Comparison of ENCODE assay signal across 36 cellular contexts in the genomic region with DNA sequence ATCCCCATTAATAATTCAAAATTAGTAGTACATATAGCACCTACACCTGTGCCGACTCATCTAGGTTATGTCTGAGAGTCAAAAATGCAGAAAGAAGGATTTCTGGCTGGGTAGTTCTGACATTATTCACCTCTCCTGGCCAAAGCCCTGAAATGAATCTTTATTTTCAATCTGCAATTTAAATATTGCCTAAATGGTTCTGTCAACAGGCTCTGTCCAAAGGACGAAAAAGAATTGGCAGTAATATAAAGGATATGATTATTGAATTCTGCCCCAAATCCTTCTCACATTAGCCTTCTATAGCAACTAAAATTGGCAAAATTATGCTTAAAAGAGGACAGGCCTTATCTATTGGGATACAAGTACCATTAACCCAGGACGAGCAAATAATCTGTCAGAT.
"Had no signal": no experiment of that assay in that cellular context is flagged by ENCODE, and none has a peak within 500 bp of the region (broad histone marks: within the 10 kb centered on the region; RNA-seq: fewer than 3 reads in every experiment).

No MANE protein-coding gene starts in this region.

- DNase-seq: Karpas-422, Kasumi-1, MG63, MM.1S, MV-4-11, NCI-H1048, NCI-H1092, NCI-H1092 treated with DMSO at 0.1 percent for 48 hours, NCI-H1105, NCI-H1105 treated with DMSO at 0.1 percent for 48 hours, NCI-H1417, NCI-H1417 treated with DMSO at 0.1 percent for 48 hours, NCI-H1436, NCI-H1436 treated with DMSO at 0.1 percent for 48 hours, NCI-H146, NCI-H1694, NCI-H1694 treated with DMSO at 0.1 percent for 48 hours, NCI-H187, NCI-H187 treated with DMSO at 0.1 percent for 48 hours, NCI-H1930, NCI-H2029, NCI-H2029 treated with DMSO at 0.1 percent for 48 hours, NCI-H2081, NCI-H2081 treated with DMSO at 0.1 percent for 48 hours, NCI-H2107, NCI-H2171, NCI-H2171 treated with DMSO at 0.1 percent for 48 hours, NCI-H2227 treated with DMSO at 0.1 percent for 48 hours, NCI-H226, NCI-H345, NCI-H446, NCI-H446 treated with DMSO at 0.1 percent for 48 hours, NCI-H510A, NCI-H510A treated with DMSO at 0.1 percent for 48 hours, NCI-H524 had no signal

- H3K27ac ChIP-seq: KMS-11 had no signal

- H3K36me3 ChIP-seq: MG63 had no signal

- H3K27me3 ChIP-seq: MG63 had no signal

- H3K9ac ChIP-seq: KMS-11 had no signal

- H3K4me3 ChIP-seq: MG63 had no signal

- H3K9me3 ChIP-seq: MG63 had no signal

- H3K4me2 ChIP-seq: KMS-11 had no signal
